ENCODE assay signal across 14 cellular contexts in genomic region chr5:160471761-160472160, GRCh38. TPM values are rescaled to one million over a fixed set of nuclear protein-coding genes. Genes with fewer than 3 reads are reported as not detected.
A peak's percentile ranks its signal among the peaks of the same experiment; 100 is the strongest.
DNase-seq lines count a peak whose midpoint lies in the region; ATAC-seq and TF ChIP-seq lines count a peak whose summit lies in the region.
"Had no signal": no experiment of that assay in that cellular context is flagged by ENCODE, and none has a peak within 500 bp of the region (broad histone marks: within the 10 kb centered on the region; RNA-seq: fewer than 3 reads in every experiment).

No MANE protein-coding gene starts in this region.

- POLR2A ChIA-PET in CD4-positive, alpha-beta memory T cell (lab: Charles Lee; ENCODE audit: partially characterized antibody): interaction anchor here (1.4 to 3.2 kb wide), 3 partner anchors 14 to 35 kb away, joined by 4 to 15 read pairs (median 9); no protein-coding TSS in a partner anchor
- POLR2A ChIA-PET in activated CD8-positive, alpha-beta T cell treated with anti-CD3 and anti-CD28 coated beads, Interleukin-2, amount 10 ng/mL, durations not matched to agents 7 days and 5 days (lab: Charles Lee): no interaction called here

- peak overlapping the region; percentile 70 for H3K27ac ChIP-seq in CD4-positive, alpha-beta memory T cell (ENCODE audit: low read depth, low read length)
- H3K27ac ChIP-seq in mesendoderm (ENCODE audit: low read depth, low read length): no peak overlapping the region
- H3K27ac ChIP-seq: C4-2B, upper lobe of right lung had no signal

- TF ChIP-seq CTCF in GM12864 (IDR thresholded peaks at IDR 0.05; ENCODE audit: low read depth, low read length, missing control alignments): no peak
- no peak for TF ChIP-seq CTCF in mucosa of descending colon (IDR thresholded peaks at IDR 0.05)

- intact Hi-C loops in CD4-positive, alpha-beta memory T cell (cut with micrococcal nuclease): no loop called here
- intact Hi-C loops in mucosa of descending colon (cut with DNase I, micrococcal nuclease): no loop called here

- H3K4me2 ChIP-seq in mesendoderm (ENCODE audit: low read length): no peak overlapping the region

- no peak overlapping the region for H4K5ac ChIP-seq in mesendoderm (ENCODE audit: low read length)

- H3K27ac Mint-ChIP-seq in CD4-positive, alpha-beta memory T cell: peak overlapping the region; percentile 82 to 98 (median 94)
- H3K27ac Mint-ChIP-seq in activated CD8-positive, alpha-beta T cell treated with anti-CD3 and anti-CD28 coated beads, Interleukin-2, amount 10 ng/mL, durations not matched to agents 7 days and 5 days: peak overlapping the region; percentile 76

- H3K4me3 Mint-ChIP-seq in CD4-positive, alpha-beta memory T cell: peak overlapping the region; percentile 48 to 99 (median 96)
- H3K4me3 Mint-ChIP-seq in activated CD8-positive, alpha-beta T cell treated with anti-CD3 and anti-CD28 coated beads, Interleukin-2, amount 10 ng/mL, durations not matched to agents 7 days and 5 days: peak overlapping the region; percentile 27

- H3K4me3 ChIP-seq in CD4-positive, alpha-beta memory T cell (ENCODE audit: low read length in 2 of 2): peak overlapping the region in 1 of 2 donors; percentile 37
- H3K4me3 ChIP-seq in GM12864 (ENCODE audit: low read depth, low read length) (peak overlapping the region; percentile 69), mucosa of descending colon (no peak overlapping the region), mesendoderm (ENCODE audit: low read length) (no peak overlapping the region)
- H3K4me3 ChIP-seq: upper lobe of right lung had no signal

- no peak overlapping the region for H2BK120ac ChIP-seq in mesendoderm (ENCODE audit: low read depth, low read length)

- no peaks in the 10 kb centered on the region for H3K9me3 ChIP-seq in CD4-positive, alpha-beta memory T cell (ENCODE audit: control insufficient read depth in 1 of 2, low read length in 2 of 2)
- no peaks in the 10 kb centered on the region for H3K9me3 ChIP-seq in mucosa of descending colon
- H3K9me3 ChIP-seq: upper lobe of right lung had no signal

- H2BK5ac ChIP-seq in mesendoderm (ENCODE audit: low read length): no peak overlapping the region

- no peak overlapping the region for H3K9ac ChIP-seq in mesendoderm (ENCODE audit: low read length)

- no peak overlapping the region for H3K4ac ChIP-seq in mesendoderm (ENCODE audit: low read depth, low read length)

- no peak overlapping the region for H2BK15ac ChIP-seq in mesendoderm (replicated peaks; ENCODE audit: low read depth)

- no peak overlapping the region for H2AK5ac ChIP-seq in mesendoderm (ENCODE audit: low read length)

- peaks cover 63 to 96% (median 73%) of the 10 kb centered on the region in 4 donors for H3K4me1 Mint-ChIP-seq in CD4-positive, alpha-beta memory T cell
- peaks cover 80% of the 10 kb centered on the region for H3K4me1 Mint-ChIP-seq in activated CD8-positive, alpha-beta T cell treated with anti-CD3 and anti-CD28 coated beads, Interleukin-2, amount 10 ng/mL, durations not matched to agents 7 days and 5 days (ENCODE audit: low read depth)

- no peaks in the 10 kb centered on the region for H3K27me3 Mint-ChIP-seq in CD4-positive, alpha-beta memory T cell
- no peaks in the 10 kb centered on the region for H3K27me3 Mint-ChIP-seq in activated CD8-positive, alpha-beta T cell treated with anti-CD3 and anti-CD28 coated beads, Interleukin-2, amount 10 ng/mL, durations not matched to agents 7 days and 5 days (ENCODE audit: low read depth)

- no peak for DNase-seq in CD4-positive, alpha-beta memory T cell
- DNase-seq in GM12864 (ENCODE audit: low read depth) (no peak), mucosa of descending colon (no peak), NCI-H2107 treated with DMSO at 0.1 percent for 48 hours (lab: John Stamatoyannopoulos, UW; ENCODE audit: unreplicated experiment) (no peak), mesendoderm (no peak)
- no peak for DNase-seq in activated CD8-positive, alpha-beta T cell treated with anti-CD3 and anti-CD28 coated beads, Interleukin-2, amount 10 ng/mL, durations not matched to agents 7 days and 5 days
- DNase-seq: activated CD4-positive, CD25-positive, alpha-beta regulatory T cell treated with anti-CD3 and anti-CD28 coated beads, Interleukin-2, amount 50 U/mL, for 72 hours; activated gamma-delta T cell treated with Interleukin-2 at 50 U/mL for 16 hours; kidney; NCI-H1105 treated with DMSO at 0.1 percent for 48 hours; SW 1271; upper lobe of right lung had no signal

- peaks cover 79% of the 10 kb centered on the region for H3K4me1 ChIP-seq in CD4-positive, alpha-beta memory T cell (ENCODE audit: insufficient read depth, low read length)
- H3K4me1 ChIP-seq in mucosa of descending colon (ENCODE audit: low read depth) (peaks cover 31% of the 10 kb centered on the region), mesendoderm (ENCODE audit: control insufficient read depth, low read depth, low read length) (no peaks in the 10 kb centered on the region)

- no peaks in the 10 kb centered on the region for H3K9me3 Mint-ChIP-seq in CD4-positive, alpha-beta memory T cell
- no peaks in the 10 kb centered on the region for H3K9me3 Mint-ChIP-seq in activated CD8-positive, alpha-beta T cell treated with anti-CD3 and anti-CD28 coated beads, Interleukin-2, amount 10 ng/mL, durations not matched to agents 7 days and 5 days (ENCODE audit: insufficient read depth)

- CTCF ChIA-PET in CD4-positive, alpha-beta memory T cell (lab: Charles Lee; ENCODE audit: partially characterized antibody): interaction anchor here (0.8 to 3.4 kb wide), 2 partner anchors 11 to 33 kb away, joined by 3 to 27 read pairs; no protein-coding TSS in a partner anchor
- CTCF ChIA-PET in activated CD8-positive, alpha-beta T cell treated with anti-CD3 and anti-CD28 coated beads, Interleukin-2, amount 10 ng/mL, durations not matched to agents 7 days and 5 days (lab: Charles Lee): interaction anchor here (0.7 to 9.9 kb wide), 2 partner anchors 31 to 36 kb away, joined by 5 to 295 read pairs; no protein-coding TSS in a partner anchor

- WGBS in mesendoderm (ENCODE audit: extremely low coverage, insufficient coverage, low lambda C conversion rate): no CpG with 5 or more reads among the region's 2 CpGs

- ATAC-seq in activated CD8-positive, alpha-beta T cell treated with anti-CD3 and anti-CD28 coated beads, Interleukin-2, amount 10 ng/mL, durations not matched to agents 7 days and 5 days: no peak
- ATAC-seq in mucosa of descending colon (peak; percentile 19), HG02884 (IDR thresholded peaks at IDR 0.05; ENCODE audit: unreplicated experiment) (no peak)
- ATAC-seq: upper lobe of right lung had no signal

- H4K8ac ChIP-seq in mesendoderm (ENCODE audit: low read depth, low read length): no peak overlapping the region

- H3K36me3 Mint-ChIP-seq in CD4-positive, alpha-beta memory T cell: peaks cover 0 to 10% of the 10 kb centered on the region in 2 donors
- peaks cover 12% of the 10 kb centered on the region for H3K36me3 Mint-ChIP-seq in activated CD8-positive, alpha-beta T cell treated with anti-CD3 and anti-CD28 coated beads, Interleukin-2, amount 10 ng/mL, durations not matched to agents 7 days and 5 days (ENCODE audit: low read depth)

- no peaks in the 10 kb centered on the region for H3K79me1 ChIP-seq in mesendoderm (ENCODE audit: low read length)

- no peak overlapping the region for H3K23ac ChIP-seq in mesendoderm (ENCODE audit: low read length)

- H3K36me3 ChIP-seq in CD4-positive, alpha-beta memory T cell (ENCODE audit: insufficient read depth, low read length): no peaks in the 10 kb centered on the region
- no peaks in the 10 kb centered on the region for H3K36me3 ChIP-seq in mucosa of descending colon (ENCODE audit: low read depth)
- H3K36me3 ChIP-seq in mesendoderm (ENCODE audit: control insufficient read depth, insufficient read depth, low read length): no peaks in the 10 kb centered on the region
- H3K36me3 ChIP-seq: upper lobe of right lung had no signal

- H3K79me2 ChIP-seq in mesendoderm (ENCODE audit: control insufficient read depth, insufficient read depth, low read length): no peaks in the 10 kb centered on the region

- no peaks in the 10 kb centered on the region for H3K27me3 ChIP-seq in CD4-positive, alpha-beta memory T cell (ENCODE audit: insufficient read depth, low read length)
- H3K27me3 ChIP-seq in mesendoderm (ENCODE audit: insufficient read depth, low read length, poor library complexity): no peaks in the 10 kb centered on the region
- H3K27me3 ChIP-seq: upper lobe of right lung had no signal

- no peak overlapping the region for H3K18ac ChIP-seq in mesendoderm (ENCODE audit: low read length)

- H3K56ac ChIP-seq in mesendoderm (ENCODE audit: low read length): no peak overlapping the region

RNA-seq across cellular contexts. Expression of gene PTTG1, which starts 50.1 kb away (rescaled TPM):
- 10 to 100 TPM in 1 of 2 experiments, 1 to 10 TPM in 1; 9.2 to 11.7 TPM for total RNA-seq in CD4-positive, alpha-beta memory T cell
- polyA plus RNA-seq in CD4-positive, alpha-beta memory T cell: 10 to 100 TPM; 19.9 to 20.2 TPM
- total RNA-seq in activated CD8-positive, alpha-beta T cell treated with anti-CD3 and anti-CD28 coated beads, Interleukin-2, amount 10 ng/mL, durations not matched to agents 7 days and 5 days: 100 to 1,000 TPM; 138 to 140 TPM
- 10 to 100 TPM in 1 of 3 donors, 1 to 10 TPM in 2; 5.8 to 46.8 (median 9.0) TPM for total RNA-seq in mucosa of descending colon
- polyA plus RNA-seq in mesendoderm (2013, experiment 1 of 2): 311 TPM
- 308 TPM for polyA plus RNA-seq in mesendoderm (2013, experiment 2 of 2)

RNA-seq across cellular contexts. Expression of gene SLU7, which starts 52.9 kb away (rescaled TPM):
- 10 to 100 TPM; 86.8 to 93.9 TPM for total RNA-seq in CD4-positive, alpha-beta memory T cell
- polyA plus RNA-seq in CD4-positive, alpha-beta memory T cell: 10 to 100 TPM; 50.8 to 88.4 TPM
- total RNA-seq in activated CD8-positive, alpha-beta T cell treated with anti-CD3 and anti-CD28 coated beads, Interleukin-2, amount 10 ng/mL, durations not matched to agents 7 days and 5 days: 10 to 100 TPM; 41.0 to 46.9 TPM
- total RNA-seq in mucosa of descending colon: 10 to 100 TPM; 46.4 to 52.3 (median 49.5) TPM
- 37.2 TPM for polyA plus RNA-seq in mesendoderm (2013, experiment 1 of 2)
- polyA plus RNA-seq in mesendoderm (2013, experiment 2 of 2): 36.5 TPM
